9 cellular contexts compared by ENCODE assay signal in genomic region chr11:12411806-12412727, GRCh38. TPM values are rescaled to one million over a fixed set of nuclear protein-coding genes. Genes with fewer than 3 reads are reported as not detected.
DNase-seq lines count a peak whose midpoint lies in the region; ATAC-seq and TF ChIP-seq lines count a peak whose summit lies in the region.
"Had no signal": no experiment of that assay in that cellular context is flagged by ENCODE, and none has a peak within 500 bp of the region (broad histone marks: within the 10 kb centered on the region; RNA-seq: fewer than 3 reads in every experiment).

No MANE protein-coding gene starts in this region.

- H3K4me1 ChIP-seq in lung (ENCODE audit: control insufficient read depth in 2 of 2, insufficient read depth in 2 of 2, low read length in 2 of 2) = peaks cover 20 to 23% of the 10 kb centered on the region in 2 donors

- no peaks in the 10 kb centered on the region for H3K36me3 Mint-ChIP-seq in stimulated activated effector memory CD8-positive, alpha-beta T cell treated with anti-CD3 and anti-CD28 coated beads, Interleukin-12 subunit alpha, Interleukin-12 subunit beta, amount 100 ng/mL, for 72 hours

- 38 to 44% methylated on average over 7 of the region's 7 CpGs for WGBS in lung, 2 donors

- no peaks in the 10 kb centered on the region for H3K9me3 Mint-ChIP-seq in stimulated activated effector memory CD8-positive, alpha-beta T cell treated with anti-CD3 and anti-CD28 coated beads, Interleukin-12 subunit alpha, Interleukin-12 subunit beta, amount 100 ng/mL, for 72 hours

- no peaks in the 10 kb centered on the region for H3K27me3 ChIP-seq in lung (ENCODE audit: control insufficient read depth, insufficient read depth)

- no peak overlapping the region for H3K27ac ChIP-seq in 22Rv1
- peak overlapping the region; percentile 14 to 32 for H3K27ac ChIP-seq in lung (ENCODE audit: low read depth in 1 of 2, low read length in 1 of 2)
- H3K27ac ChIP-seq: neutrophil had no signal

- no peaks in the 10 kb centered on the region for H3K36me3 ChIP-seq in lung (ENCODE audit: control insufficient read depth in 2 of 2, insufficient read depth in 2 of 2, low read length in 2 of 2)
- H3K36me3 ChIP-seq: neutrophil had no signal

- no peak overlapping the region for H3K4me3 Mint-ChIP-seq in stimulated activated effector memory CD8-positive, alpha-beta T cell treated with anti-CD3 and anti-CD28 coated beads, Interleukin-12 subunit alpha, Interleukin-12 subunit beta, amount 100 ng/mL, for 72 hours

- TF ChIP-seq CTCF in 22Rv1 (IDR thresholded peaks at IDR 0.05) = peak; percentile 80
- peak; percentile 34 for TF ChIP-seq CTCF in GM10266 (IDR thresholded peaks at IDR 0.05; ENCODE audit: control insufficient read depth, insufficient read depth, low read depth, missing control alignments)
- peak; percentile 1 for TF ChIP-seq CTCF in lung (IDR thresholded peaks at IDR 0.05; ENCODE audit: control extremely low read depth, extremely low read depth)

- H3K4me3 ChIP-seq in lung = no peak overlapping the region

- DNase-seq in GM10266 (ENCODE audit: extremely low spot score) (peak; percentile 16), LHCN-M2 (ENCODE audit: low read depth) (peak; percentile 94), SKM-1 (lab: John Stamatoyannopoulos, UW; ENCODE audit: unreplicated experiment) (peak; percentile 18), dedifferentiated amniotic fluid mesenchymal stem cell (ENCODE audit: extremely low spot score) (peak; percentile 90), lung (ENCODE audit: low spot score) (peak; percentile 51)
- peak in 1 of 2 donors; percentile 58 for DNase-seq in stimulated activated effector memory CD8-positive, alpha-beta T cell treated with anti-CD3 and anti-CD28 coated beads, Interleukin-12 subunit alpha, Interleukin-12 subunit beta, amount 100 ng/mL, for 72 hours (ENCODE audit: low spot score in 2 of 2)

- no peaks in the 10 kb centered on the region for H3K4me1 Mint-ChIP-seq in stimulated activated effector memory CD8-positive, alpha-beta T cell treated with anti-CD3 and anti-CD28 coated beads, Interleukin-12 subunit alpha, Interleukin-12 subunit beta, amount 100 ng/mL, for 72 hours

- peak; percentile 19 for ATAC-seq in lung (ENCODE audit: insufficient read depth, low FRiP score)
- peak; percentile 55 for ATAC-seq in stimulated activated effector memory CD8-positive, alpha-beta T cell treated with anti-CD3 and anti-CD28 coated beads, Interleukin-12 subunit alpha, Interleukin-12 subunit beta, amount 100 ng/mL, for 72 hours
- ATAC-seq in HG03520 (IDR thresholded peaks at IDR 0.05; ENCODE audit: unreplicated experiment) = no peak

- no peaks in the 10 kb centered on the region for H3K9me3 ChIP-seq in lung (ENCODE audit: control insufficient read depth in 2 of 2, insufficient read depth in 1 of 2, low read length in 1 of 2)
- H3K9me3 ChIP-seq: neutrophil had no signal

- no peak overlapping the region for H3K27ac Mint-ChIP-seq in stimulated activated effector memory CD8-positive, alpha-beta T cell treated with anti-CD3 and anti-CD28 coated beads, Interleukin-12 subunit alpha, Interleukin-12 subunit beta, amount 100 ng/mL, for 72 hours

RNA-seq across cellular contexts. Expression of gene PARVA, which starts 34.7 kb away (rescaled TPM):
- total RNA-seq in LHCN-M2 (2014; rRNA removed) (49.6 and 55.7 TPM in 2 replicates), lung (10 to 100 TPM; 49.6 to 71.6 TPM)
- polyA plus RNA-seq in LHCN-M2 (2012) = 111 TPM
- 10 to 100 TPM; 19.9 to 22.9 TPM for polyA plus RNA-seq in lung

Comparison
In these comparisons a context has a peak if more than half of its experiments do, and no peak if none do; other contexts are left out.
1. CTCF ChIP-seq: peak in every context shown above with its lines; median percentile 80 in 22Rv1; 34 in GM10266; 1 in lung.